ENCODE assay signal across 11 cellular contexts in the genomic region with DNA sequence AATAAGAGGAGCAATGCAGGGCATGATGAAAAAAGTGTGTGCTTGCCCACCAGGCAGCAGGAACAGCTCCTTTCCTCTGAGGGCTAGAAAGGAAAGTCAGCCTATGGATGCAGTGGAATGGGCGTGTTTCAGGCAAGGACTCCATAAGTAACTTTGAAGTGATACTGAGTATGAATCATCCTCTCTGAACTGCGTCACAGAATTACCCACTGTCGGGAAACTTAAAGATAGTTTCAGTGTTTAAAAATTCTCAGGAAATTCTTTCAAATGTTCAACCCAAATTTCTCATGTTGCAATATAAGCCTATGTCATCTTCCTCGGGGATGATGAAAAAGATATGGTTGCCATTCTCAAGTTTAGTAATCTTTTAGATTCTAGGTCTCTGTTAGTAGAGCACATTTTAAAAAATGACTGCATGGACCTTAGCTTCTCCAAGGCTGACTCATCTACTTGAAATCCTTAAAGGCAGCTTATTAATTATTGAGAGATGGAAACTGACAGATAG. TPM values are rescaled to one million over a fixed set of nuclear protein-coding genes. Genes with fewer than 3 reads are reported as not detected.
A peak's percentile ranks its signal among the peaks of the same experiment; 100 is the strongest.
DNase-seq lines count a peak whose midpoint lies in the region; ATAC-seq and TF ChIP-seq lines count a peak whose summit lies in the region.
"Had no signal": no experiment of that assay in that cellular context is flagged by ENCODE, and none has a peak within 500 bp of the region (broad histone marks: within the 10 kb centered on the region; RNA-seq: fewer than 3 reads in every experiment).

No MANE protein-coding gene starts in this region.

- H3K4me2 ChIP-seq in SK-N-SH: peak overlapping the region; percentile 59

- CTCF ChIA-PET in SK-N-SH (lab: Yijun Ruan, JAX): interaction anchor here (1.3 to 1.9 kb wide), 2 partner anchors 9 to 14 kb away, joined by 3 to 5 read pairs; no protein-coding TSS in a partner anchor

- no peak for TF ChIP-seq RAD21 in SK-N-SH (IDR thresholded peaks at IDR 0.05; ENCODE audit: low read length)

- H3K79me2 ChIP-seq in SK-N-SH (ENCODE audit: insufficient read depth): no peaks in the 10 kb centered on the region

- no peaks in the 10 kb centered on the region for H3K4me1 Mint-ChIP-seq in type B pancreatic cell (ENCODE audit: unreplicated experiment)

- no peaks in the 10 kb centered on the region for H4K20me1 ChIP-seq in SK-N-SH (ENCODE audit: insufficient read depth)

- ATAC-seq in GM21381 (IDR thresholded peaks at IDR 0.05; ENCODE audit: unreplicated experiment) (no peak), HG03565 (IDR thresholded peaks at IDR 0.05; ENCODE audit: unreplicated experiment) (no peak), GM18498 (IDR thresholded peaks at IDR 0.05; ENCODE audit: unreplicated experiment) (no peak)

- 0 out of 2 replicates have a peak overlapping the region, but pooled peaks have one; percentile 1 for H2AFZ ChIP-seq in SK-N-SH (ENCODE audit: low read depth)

- no peak overlapping the region for H3K4me3 Mint-ChIP-seq in type B pancreatic cell

- WGBS in SK-N-SH (ENCODE audit: low lambda C conversion rate): under 1% methylated on average over 4 of the region's 4 CpGs

- H3K27ac Mint-ChIP-seq in type B pancreatic cell: peak overlapping the region; percentile 90

- no peaks in the 10 kb centered on the region for H3K27me3 ChIP-seq in SK-N-SH (ENCODE audit: insufficient read depth)
- H3K27me3 ChIP-seq: SJCRH30 had no signal

- TF ChIP-seq CTCF in SK-N-SH (IDR thresholded peaks at IDR 0.05) (no peak), fibroblast of pulmonary artery (IDR thresholded peaks at IDR 0.05; ENCODE audit: low read length, missing control alignments) (no peak), type B pancreatic cell (conservative IDR thresholded peaks at IDR 0.05) (no peak)

- no peaks in the 10 kb centered on the region for H3K9me3 Mint-ChIP-seq in type B pancreatic cell

- peaks cover 0 to 7% of the 10 kb centered on the region in 2 experiments; a peak in 1 of 4 replicates for H3K4me1 ChIP-seq in SK-N-SH (ENCODE audit: control insufficient read depth in 1 of 2, insufficient read depth in 2 of 2, low read depth in 1 of 2, low read length in 1 of 2)
- H3K4me1 ChIP-seq: SJCRH30 had no signal

- peak in 1 of 2 experiments; percentile 45; a peak in 1 of 4 replicates for TF ChIP-seq EP300 in SK-N-SH (IDR thresholded peaks at IDR 0.05; ENCODE audit: borderline replicate concordance in 1 of 2, low read depth in 1 of 2, low read length in 1 of 2)

- H3K36me3 ChIP-seq in SK-N-SH (replicated peaks in 1 of 2; ENCODE audit: control insufficient read depth in 1 of 2, insufficient read depth in 2 of 2, low read length in 1 of 2): peaks cover 4 to 22% of the 10 kb centered on the region in 2 experiments

- peak overlapping the region; percentile 49; the same call in 1 of the 2 replicates for H3K9ac ChIP-seq in SK-N-SH

- no peaks in the 10 kb centered on the region for H3K9me2 ChIP-seq in SK-N-SH

- H3K27ac ChIP-seq in SK-N-SH (ENCODE audit: low read depth in 2 of 2, low read length in 1 of 2): peak overlapping the region; percentile 60 to 90; a peak in 3 of 4 replicates
- H3K27ac ChIP-seq: SJCRH30 had no signal

- peak; percentile 20 for DNase-seq in stimulated activated CD4-positive, alpha-beta T cell treated with anti-CD3 and anti-CD28 coated beads, Interleukin-1b, Interleukin-23, amount 100 ng/mL, for 48 hours
- no peak for DNase-seq in stimulated activated CD4-positive, alpha-beta T cell treated with anti-CD3 and anti-CD28 coated beads, Interleukin-2, amount 100 ng/mL, for 24 hours
- DNase-seq in SK-N-SH (no peak), fibroblast of pulmonary artery (ENCODE audit: low read depth) (peak; percentile 98), type B pancreatic cell (ENCODE audit: extremely low spot score, unreplicated experiment) (no peak)
- DNase-seq: activated effector memory CD4-positive, alpha-beta T cell treated with anti-CD3 and anti-CD28 coated beads, Interleukin-2, amount 50 U/mL, for 16 hours; NCI-H1417 treated with DMSO at 0.1 percent for 48 hours; SJCRH30 had no signal

- H3K36me3 Mint-ChIP-seq in type B pancreatic cell: peaks cover 27% of the 10 kb centered on the region

- POLR2A ChIA-PET in SK-N-SH (lab: Yijun Ruan, JAX): no interaction called here

- H3K9me3 ChIP-seq in SK-N-SH: no peaks in the 10 kb centered on the region
- H3K9me3 ChIP-seq: SJCRH30 had no signal

- peaks cover 21% of the 10 kb centered on the region for H3F3A ChIP-seq in SK-N-SH (replicated peaks; ENCODE audit: insufficient read depth)

- peak overlapping the region in 1 of 2 experiments; percentile 2; a peak in 2 of 4 replicates for H3K4me3 ChIP-seq in SK-N-SH (ENCODE audit: low read depth in 2 of 2, low read length in 1 of 2)
- no peak overlapping the region for H3K4me3 ChIP-seq in fibroblast of pulmonary artery (replicated peaks; ENCODE audit: low read depth, low read length)
- H3K4me3 ChIP-seq: SJCRH30 had no signal

- no peaks in the 10 kb centered on the region for H3K27me3 Mint-ChIP-seq in type B pancreatic cell

TF ChIP-seq in SK-N-SH, 30 proteins besides CTCF, POLR2A, EP300 and RAD21 (continues in another document):
- TF ChIP-seq FOXJ3 (CRISPR knock-in tag; IDR thresholded peaks at IDR 0.05) (no peak), USF1 (IDR thresholded peaks at IDR 0.05; ENCODE audit: borderline replicate concordance, low read depth) (no peak), GABPA (IDR thresholded peaks at IDR 0.05; ENCODE audit: low read depth) (no peak), MAX (IDR thresholded peaks at IDR 0.05; ENCODE audit: low read depth) (peak; percentile 83), FOSL2 (IDR thresholded peaks at IDR 0.05; ENCODE audit: borderline replicate concordance, low read depth) (peak; percentile 82), RCOR1 (IDR thresholded peaks at IDR 0.05; ENCODE audit: low read length) (no peak), EZH2phosphoT487 (IDR thresholded peaks at IDR 0.05; ENCODE audit: borderline replicate concordance, low read depth) (no peak), MXI1 (IDR thresholded peaks at IDR 0.05; ENCODE audit: low read depth, low read length) (no peak), POLR2AphosphoS5 (IDR thresholded peaks at IDR 0.05; ENCODE audit: low read depth, low read length) (peak; percentile 15; the same call in 1 of the 2 replicates), SIN3A (IDR thresholded peaks at IDR 0.05; ENCODE audit: borderline replicate concordance, low read depth, low read length) (no peak), RXRA (IDR thresholded peaks at IDR 0.05; ENCODE audit: borderline replicate concordance, low read depth) (0 out of 2 replicates have a peak, but pooled peaks have one; percentile 13), TCF12 (IDR thresholded peaks at IDR 0.05) (peak; percentile 54), TEAD4 (IDR thresholded peaks at IDR 0.05; ENCODE audit: borderline replicate concordance, insufficient read depth) (peak; percentile 32; the same call in 1 of the 2 replicates), MEF2A (IDR thresholded peaks at IDR 0.05; ENCODE audit: borderline replicate concordance, low read depth) (no peak), NFIC (IDR thresholded peaks at IDR 0.05; ENCODE audit: borderline replicate concordance) (peak; percentile 10; the same call in 1 of the 2 replicates)
- TF ChIP-seq, protein P1, sequence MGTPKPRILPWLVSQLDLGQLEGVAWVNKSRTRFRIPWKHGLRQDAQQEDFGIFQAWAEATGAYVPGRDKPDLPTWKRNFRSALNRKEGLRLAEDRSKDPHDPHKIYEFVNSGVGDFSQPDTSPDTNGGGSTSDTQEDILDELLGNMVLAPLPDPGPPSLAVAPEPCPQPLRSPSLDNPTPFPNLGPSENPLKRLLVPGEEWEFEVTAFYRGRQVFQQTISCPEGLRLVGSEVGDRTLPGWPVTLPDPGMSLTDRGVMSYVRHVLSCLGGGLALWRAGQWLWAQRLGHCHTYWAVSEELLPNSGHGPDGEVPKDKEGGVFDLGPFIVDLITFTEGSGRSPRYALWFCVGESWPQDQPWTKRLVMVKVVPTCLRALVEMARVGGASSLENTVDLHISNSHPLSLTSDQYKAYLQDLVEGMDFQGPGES (IDR thresholded peaks at IDR 0.05; ENCODE audit: low read depth, low read length): no peak
- TF ChIP-seq, protein P2, sequence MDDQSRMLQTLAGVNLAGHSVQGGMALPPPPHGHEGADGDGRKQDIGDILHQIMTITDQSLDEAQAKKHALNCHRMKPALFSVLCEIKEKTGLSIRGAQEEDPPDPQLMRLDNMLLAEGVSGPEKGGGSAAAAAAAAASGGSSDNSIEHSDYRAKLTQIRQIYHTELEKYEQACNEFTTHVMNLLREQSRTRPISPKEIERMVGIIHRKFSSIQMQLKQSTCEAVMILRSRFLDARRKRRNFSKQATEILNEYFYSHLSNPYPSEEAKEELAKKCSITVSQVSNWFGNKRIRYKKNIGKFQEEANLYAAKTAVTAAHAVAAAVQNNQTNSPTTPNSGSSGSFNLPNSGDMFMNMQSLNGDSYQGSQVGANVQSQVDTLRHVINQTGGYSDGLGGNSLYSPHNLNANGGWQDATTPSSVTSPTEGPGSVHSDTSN (IDR thresholded peaks at IDR 0.05): peak; percentile 88

RNA-seq across cellular contexts. Expression of gene PTCD2, which starts 27.7 kb away (rescaled TPM):
- 6.7 and 8.6 TPM in 2 replicates for polyA plus RNA-seq in SK-N-SH (2012; rRNA removed)
- 8.0 and 8.9 TPM in 2 replicates for polyA plus RNA-seq in SK-N-SH (2012; cell fraction: cytosol; rRNA removed)
- polyA plus RNA-seq in SK-N-SH (2012; cell fraction: nucleus; rRNA removed): 7.1 and 13.0 TPM in 2 replicates
- 8.5 and 12.1 TPM in 2 replicates for total RNA-seq in type B pancreatic cell (ENCODE audit: low replicate concordance)

RNA-seq across cellular contexts. Expression of gene MRPS27, which starts 27.8 kb away (rescaled TPM):
- polyA plus RNA-seq in SK-N-SH (2012; rRNA removed): 37.5 and 48.2 TPM in 2 replicates
- 39.8 and 47.0 TPM in 2 replicates for polyA plus RNA-seq in SK-N-SH (2012; cell fraction: cytosol; rRNA removed)
- 38.6 and 42.4 TPM in 2 replicates for polyA plus RNA-seq in SK-N-SH (2012; cell fraction: nucleus; rRNA removed)
- total RNA-seq in type B pancreatic cell (ENCODE audit: low replicate concordance): 60.6 and 66.3 TPM in 2 replicates

Comparison
In these comparisons a context has a peak if more than half of its experiments do, and no peak if none do; other contexts are left out.
1. DNase-seq: peak in stimulated activated CD4-positive, alpha-beta T cell treated with anti-CD3 and anti-CD28 coated beads, Interleukin-1b, Interleukin-23, amount 100 ng/mL, for 48 hours (single experiment) and fibroblast of pulmonary artery (single experiment); none in stimulated activated CD4-positive, alpha-beta T cell treated with anti-CD3 and anti-CD28 coated beads, Interleukin-2, amount 100 ng/mL, for 24 hours (0 of 2), SK-N-SH (single experiment) and type B pancreatic cell (single experiment).